Comparison of ENCODE assay signal across 8 cellular contexts in the genomic region with DNA sequence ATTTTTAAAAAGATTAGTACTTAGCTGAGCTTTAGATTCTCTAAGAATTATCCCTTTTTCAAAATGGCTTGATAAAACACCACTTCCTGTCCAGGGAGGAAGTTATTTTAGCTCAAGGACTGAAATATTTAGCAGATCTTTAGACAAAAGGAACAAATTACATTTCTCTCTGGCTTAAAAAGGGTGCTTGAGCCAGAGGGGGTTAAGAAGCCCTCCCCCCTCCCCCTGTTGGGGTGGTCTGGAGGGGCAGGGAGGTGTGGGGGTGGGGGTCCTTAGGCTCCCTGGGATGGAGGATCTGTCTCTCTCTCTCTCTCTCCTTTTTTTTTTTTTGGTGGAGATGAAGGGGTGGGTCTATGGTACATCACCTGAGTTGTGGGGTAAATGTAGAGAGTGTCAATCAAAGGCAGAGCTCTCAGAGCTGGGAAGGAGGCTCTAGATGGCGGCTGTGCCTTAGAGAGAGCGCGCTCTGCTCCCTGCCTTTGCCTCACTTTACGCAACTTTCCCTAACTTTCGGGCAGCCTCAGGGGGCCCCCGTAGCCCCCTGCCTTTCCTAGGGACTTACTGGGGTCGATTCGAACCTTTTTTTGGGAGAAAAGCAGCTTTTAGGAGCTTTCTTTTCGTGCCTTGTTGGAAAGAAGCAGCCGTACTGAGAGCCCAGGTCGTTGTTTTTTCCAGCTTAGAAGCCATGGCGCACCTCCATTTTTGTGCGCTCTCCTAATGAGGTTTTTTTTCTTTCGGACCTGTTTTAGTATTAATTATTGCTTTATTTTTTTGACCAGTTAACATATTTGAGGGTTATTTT. TPM values are rescaled to one million over a fixed set of nuclear protein-coding genes. Genes with fewer than 3 reads are reported as not detected.
DNase-seq lines count a peak whose midpoint lies in the region; ATAC-seq and TF ChIP-seq lines count a peak whose summit lies in the region.

A gene (plus strand): TSS at position 415 of the 802 bp plus-strand sequence. CDS start 914 bp downstream, outside the sequence.

- peak; percentile 37; the same call in 1 of the 2 replicates for TF ChIP-seq CTCF in KMS-11 (conservative IDR thresholded peaks at IDR 0.05; ENCODE audit: low read depth, low read length)
- peak; percentile 21; the same call in 1 of the 2 replicates for TF ChIP-seq CTCF in Panc1 (IDR thresholded peaks at IDR 0.05)
- no peak for TF ChIP-seq CTCF in fibroblast of lung (conservative IDR thresholded peaks at IDR 0.05 in 1 of 2, IDR thresholded peaks at IDR 0.05 in 1 of 2; ENCODE audit: low read depth in 1 of 2, low read length in 2 of 2)

- H3K4me2 ChIP-seq in KMS-11 (peak within 1 kb of the TSS; percentile 99), fibroblast of lung (ENCODE audit: extremely low read depth, insufficient read depth, low read length) (peak within 1 kb of the TSS; percentile 65)

- H3K36me3 Mint-ChIP-seq in naive thymus-derived CD4-positive, alpha-beta T cell: peaks cover 7 to 60% (median 57%) of the 10 kb centered on the region in 5 donors

- H2AFZ ChIP-seq in KMS-11 (ENCODE audit: low read depth): no peak within 1 kb of the TSS
- H2AFZ ChIP-seq in fibroblast of lung (ENCODE audit: low read length): no peak within 1 kb of the TSS

- H3K4me3 ChIP-seq in KMS-11 (IDR thresholded peaks at IDR 0.05; ENCODE audit: insufficient read depth, low read depth, low read length) (no peak within 1 kb of the TSS), Panc1 (ENCODE audit: low read depth in 2 of 2, low read length in 2 of 2) (peak within 1 kb of the TSS; percentile 68 to 71), fibroblast of lung (replicated peaks in 1 of 4; ENCODE audit: control extremely low read depth in 1 of 4, insufficient read depth in 1 of 4, low read depth in 3 of 4, low read length in 4 of 4) (peak within 1 kb of the TSS; percentile 67 to 97 (median 77))
- H3K4me3 ChIP-seq in naive thymus-derived CD4-positive, alpha-beta T cell (ENCODE audit: low read length): peak within 1 kb of the TSS; percentile 79

- H3K4me1 ChIP-seq in KMS-11 (ENCODE audit: low read depth, poor library complexity, severe bottlenecking) (peaks cover 58% of the 10 kb centered on the region), Panc1 (ENCODE audit: control insufficient read depth, insufficient read depth, low read length) (peaks cover 27% of the 10 kb centered on the region; the same call in 1 of the 2 replicates), fibroblast of lung (ENCODE audit: control insufficient read depth, extremely low read depth, insufficient read depth, low read length) (no peaks in the 10 kb centered on the region)
- peaks cover 35 to 46% of the 10 kb centered on the region in 2 donors for H3K4me1 ChIP-seq in naive thymus-derived CD4-positive, alpha-beta T cell (ENCODE audit: control insufficient read depth in 2 of 2, insufficient read depth in 2 of 2, low read length in 2 of 2)

- H3K4me3 Mint-ChIP-seq in naive thymus-derived CD4-positive, alpha-beta T cell: peak within 1 kb of the TSS; percentile 81 to 100 (median 94)

- no peaks in the 10 kb centered on the region for H3K9me3 ChIP-seq in Panc1 (ENCODE audit: control insufficient read depth, insufficient read depth, low read depth, low read length)
- H3K9me3 ChIP-seq in fibroblast of lung (ENCODE audit: control insufficient read depth, insufficient read depth, low read depth, low read length): no peaks in the 10 kb centered on the region
- no peaks in the 10 kb centered on the region for H3K9me3 ChIP-seq in naive thymus-derived CD4-positive, alpha-beta T cell (ENCODE audit: control insufficient read depth in 2 of 3, low read length in 3 of 3)

- H3K9ac ChIP-seq in KMS-11 (peak within 1 kb of the TSS; percentile 99), fibroblast of lung (ENCODE audit: insufficient read depth, low read length) (peak within 1 kb of the TSS; percentile 89)

- H3K27ac ChIP-seq in KMS-11: peak within 1 kb of the TSS; percentile 99
- peak within 1 kb of the TSS; percentile 100 for H3K27ac ChIP-seq in Panc1 (ENCODE audit: low read length)
- H3K27ac ChIP-seq in fibroblast of lung (ENCODE audit: insufficient read depth, low read length): peak within 1 kb of the TSS; percentile 99
- H3K27ac ChIP-seq in naive thymus-derived CD4-positive, alpha-beta T cell (ENCODE audit: low read depth, low read length): peak within 1 kb of the TSS; percentile 97
- H3K27ac ChIP-seq in substantia nigra (ENCODE audit: low read depth, low read length, poor library complexity, severe bottlenecking): peak within 1 kb of the TSS; percentile 95

- H3K9me3 Mint-ChIP-seq in naive thymus-derived CD4-positive, alpha-beta T cell: peaks cover 0 to 13% (median 3%) of the 10 kb centered on the region in 11 donors

- peaks cover 96% of the 10 kb centered on the region for H3K79me2 ChIP-seq in KMS-11 (ENCODE audit: insufficient read depth, low read depth)
- H3K79me2 ChIP-seq in fibroblast of lung (ENCODE audit: control insufficient read depth, insufficient read depth, low read length): peaks cover 95% of the 10 kb centered on the region

- ATAC-seq in GM21825 (IDR thresholded peaks at IDR 0.05; ENCODE audit: unreplicated experiment) (peak; percentile 62), Panc1 (peak; percentile 83)
- ATAC-seq in naive thymus-derived CD4-positive, alpha-beta T cell: peak; percentile 71

- peaks cover 26 to 71% (median 59%) of the 10 kb centered on the region in 7 donors for H3K4me1 Mint-ChIP-seq in naive thymus-derived CD4-positive, alpha-beta T cell

- H3K27me3 Mint-ChIP-seq in naive thymus-derived CD4-positive, alpha-beta T cell: no peaks in the 10 kb centered on the region

- H4K20me1 ChIP-seq in KMS-11 (ENCODE audit: insufficient read depth) (0 out of 2 replicates have a peak, but pooled peaks cover 5% of the 10 kb centered on the region), fibroblast of lung (ENCODE audit: control insufficient read depth, extremely low read depth, insufficient read depth, low read length) (no peaks in the 10 kb centered on the region)

- CTCF ChIA-PET in Panc1 (lab: Charles Lee): interaction anchor here (0.5 to 1.1 kb wide), 5 partner anchors 15 to 701 kb away, joined by 3 to 8 read pairs (median 5); no protein-coding TSS in a partner anchor
- CTCF ChIA-PET in naive thymus-derived CD4-positive, alpha-beta T cell (lab: Charles Lee): interaction anchor here (0.7 to 5.3 kb wide), 16 partner anchors 9 to 105 kb away, joined by 3 to 38 read pairs (median 4); no protein-coding TSS in a partner anchor

- POLR2A ChIA-PET in Panc1 (lab: Charles Lee): interaction anchor here (0.6 to 1.6 kb wide), 9 partner anchors 10 to 94 kb away, joined by 3 to 26 read pairs (median 7); no protein-coding TSS in a partner anchor
- POLR2A ChIA-PET in naive thymus-derived CD4-positive, alpha-beta T cell (lab: Charles Lee): interaction anchor here (1.0 to 15.9 kb wide), 19 partner anchors 9 to 99 kb away, joined by 3 to 762 read pairs (median 7); no protein-coding TSS in a partner anchor

- in situ Hi-C loops in Panc1 (cut with HindIII; ENCODE audit: low pct_unique_long_range_greater_than_20kb, low sequenced_read_pairs): no loop called here

- BruUV-seq in Panc1 (replicated peaks; lab: Mats Ljungman, UMichigan): no TSS peak

- H3K36me3 ChIP-seq in KMS-11 (ENCODE audit: insufficient read depth): peaks cover 11% of the 10 kb centered on the region; the same call in 1 of the 2 replicates
- peaks cover 65% of the 10 kb centered on the region for H3K36me3 ChIP-seq in Panc1 (ENCODE audit: control insufficient read depth, insufficient read depth, low read length)
- peaks cover 1% of the 10 kb centered on the region for H3K36me3 ChIP-seq in fibroblast of lung (ENCODE audit: control insufficient read depth, insufficient read depth, low read length)
- peaks cover 5 to 22% (median 8%) of the 10 kb centered on the region in 3 experiments for H3K36me3 ChIP-seq in naive thymus-derived CD4-positive, alpha-beta T cell (ENCODE audit: control insufficient read depth in 2 of 3, insufficient read depth in 3 of 3, low read length in 3 of 3)

- peak within 1 kb of the TSS; percentile 96 to 100 (median 99) for H3K27ac Mint-ChIP-seq in naive thymus-derived CD4-positive, alpha-beta T cell

- no peaks in the 10 kb centered on the region for H3K27me3 ChIP-seq in KMS-11 (ENCODE audit: insufficient read depth, low read depth)
- H3K27me3 ChIP-seq in Panc1 (ENCODE audit: control insufficient read depth, insufficient read depth, low read length): no peaks in the 10 kb centered on the region
- no peaks in the 10 kb centered on the region for H3K27me3 ChIP-seq in fibroblast of lung (ENCODE audit: control insufficient read depth, insufficient read depth, low read length)
- no peaks in the 10 kb centered on the region for H3K27me3 ChIP-seq in naive thymus-derived CD4-positive, alpha-beta T cell (ENCODE audit: control insufficient read depth in 2 of 2, insufficient read depth in 2 of 2, low read length in 2 of 2)

- DNase-seq in EH (ENCODE audit: low read depth) (peak; percentile 85), Panc1 (ENCODE audit: low read depth, low spot score) (peak; percentile 80), fibroblast of lung (ENCODE audit: low read depth in 2 of 2) (peak; percentile 83 to 90), substantia nigra (lab: John Stamatoyannopoulos, UW) (peak in 37 of 49 donors; percentile 18 to 72 (median 41))
- DNase-seq in activated T-cell treated with anti-CD3 and anti-CD28 coated beads, Interleukin-2, amount 50 U/mL, for 48 hours: peak; percentile 80 to 84
- DNase-seq in naive thymus-derived CD4-positive, alpha-beta T cell: peak; percentile 66 to 89 (median 83)

- intact Hi-C loops in Panc1 (cut with micrococcal nuclease; ENCODE audit: unreplicated experiment): no loop called here
- intact Hi-C loops in naive thymus-derived CD4-positive, alpha-beta T cell (cut with micrococcal nuclease): loop anchor here (1.0 to 10.0 kb wide), 6 partner anchors 15 to 1045 kb away; a partner anchor contains a TSS

RNA-seq across cellular contexts. Expression of the gene that starts here (rescaled TPM):
- total RNA-seq in Panc1 (2021; ENCODE audit: unreplicated experiment) (81.8 TPM), fibroblast of lung (77.8 and 92.5 TPM in 2 replicates)
- polyA plus RNA-seq in Panc1 (2012; ENCODE audit: insufficient read length): 43.9 TPM
- polyA plus RNA-seq in fibroblast of lung: 36.5 and 41.3 TPM in 2 replicates
- 29.4 and 35.1 TPM in 2 replicates for polyA plus RNA-seq in fibroblast of lung (2012)
- polyA minus RNA-seq in fibroblast of lung (ENCODE audit: low replicate concordance): 33.6 and 46.0 TPM in 2 replicates
- total RNA-seq in naive thymus-derived CD4-positive, alpha-beta T cell: 100 to 1,000 TPM; 144 to 492 (median 393) TPM
- 100 to 1,000 TPM in 1 of 2 donors, 10 to 100 TPM in 1; 70.0 to 103 TPM for polyA plus RNA-seq in naive thymus-derived CD4-positive, alpha-beta T cell

Comparison
In these comparisons a context has a peak if more than half of its experiments do, and no peak if none do; other contexts are left out.
1. CTCF ChIP-seq: peak in KMS-11 (single experiment) and Panc1 (single experiment); none in fibroblast of lung (0 of 2).
2. Peak in every context shown above with its lines, with median percentiles within 50 percentile points of each other: DNase-seq, ATAC-seq and H3K27ac ChIP-seq.